Comparison of ENCODE assay signal across 15 cellular contexts in genomic region chr7:102596036-102596435, GRCh38. TPM values are rescaled to one million over a fixed set of nuclear protein-coding genes. Genes with fewer than 3 reads are reported as not detected.
"Had no signal": no experiment of that assay in that cellular context is flagged by ENCODE, and none has a peak within 500 bp of the region (broad histone marks: within the 10 kb centered on the region; RNA-seq: fewer than 3 reads in every experiment).

No MANE protein-coding gene starts in this region.

RNA-seq across cellular contexts. Expression of gene SPDYE2, which starts 45.0 kb away (rescaled TPM):
- total RNA-seq: dermis blood vessel endothelial cell, endothelial cell of umbilical vein, epithelial cell of proximal tubule, esophagus squamous epithelium, gastrocnemius medialis, glomerular endothelial cell, left colon, left lobe of liver, left ventricle myocardium superior, lower lobe of right lung, lung microvascular endothelial cell, mesenteric fat pad, mucosa of descending colon, myocyte had no signal
- polyA plus RNA-seq: endothelial cell of umbilical vein, keratinocyte had no signal
